1 cellular context compared by ENCODE assay signal in genomic region chr4:73620115-73620792, GRCh38.
TF ChIP-seq lines count a peak whose summit lies in the region.

Gene RASSF6 (minus strand): TSS chr4:73620436. CDS start chr4:73611795, 8,641 bp downstream.

TF ChIP-seq in IMR-90, 13 proteins besides CTCF, POLR2A, EP300 and RAD21 (continued from another document):
- TF ChIP-seq CEBPB (IDR thresholded peaks at IDR 0.05; ENCODE audit: low read depth, low read length) (no peak), MXI1 (IDR thresholded peaks at IDR 0.05; ENCODE audit: borderline replicate concordance, low read depth, low read length) (no peak), RFX5 (IDR thresholded peaks at IDR 0.05; ENCODE audit: low read depth, low read length) (no peak), CHD1 (IDR thresholded peaks at IDR 0.05; ENCODE audit: low read depth, low read length) (no peak), RCOR1 (IDR thresholded peaks at IDR 0.05; ENCODE audit: insufficient replicate concordance, low read length) (no peak), MAFK (IDR thresholded peaks at IDR 0.05; ENCODE audit: low read depth, low read length) (no peak), SMC3 (IDR thresholded peaks at IDR 0.05; ENCODE audit: low read depth, low read length) (no peak), BHLHE40 (IDR thresholded peaks at IDR 0.05; ENCODE audit: low read depth, low read length) (no peak), NFE2L2 (IDR thresholded peaks at IDR 0.05; ENCODE audit: low read depth, low read length) (no peak)
- TF ChIP-seq, protein P1, sequence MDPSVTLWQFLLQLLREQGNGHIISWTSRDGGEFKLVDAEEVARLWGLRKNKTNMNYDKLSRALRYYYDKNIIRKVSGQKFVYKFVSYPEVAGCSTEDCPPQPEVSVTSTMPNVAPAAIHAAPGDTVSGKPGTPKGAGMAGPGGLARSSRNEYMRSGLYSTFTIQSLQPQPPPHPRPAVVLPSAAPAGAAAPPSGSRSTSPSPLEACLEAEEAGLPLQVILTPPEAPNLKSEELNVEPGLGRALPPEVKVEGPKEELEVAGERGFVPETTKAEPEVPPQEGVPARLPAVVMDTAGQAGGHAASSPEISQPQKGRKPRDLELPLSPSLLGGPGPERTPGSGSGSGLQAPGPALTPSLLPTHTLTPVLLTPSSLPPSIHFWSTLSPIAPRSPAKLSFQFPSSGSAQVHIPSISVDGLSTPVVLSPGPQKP (IDR thresholded peaks at IDR 0.05; ENCODE audit: borderline replicate concordance, low read depth, low read length) = no peak
